In the genomic region with DNA sequence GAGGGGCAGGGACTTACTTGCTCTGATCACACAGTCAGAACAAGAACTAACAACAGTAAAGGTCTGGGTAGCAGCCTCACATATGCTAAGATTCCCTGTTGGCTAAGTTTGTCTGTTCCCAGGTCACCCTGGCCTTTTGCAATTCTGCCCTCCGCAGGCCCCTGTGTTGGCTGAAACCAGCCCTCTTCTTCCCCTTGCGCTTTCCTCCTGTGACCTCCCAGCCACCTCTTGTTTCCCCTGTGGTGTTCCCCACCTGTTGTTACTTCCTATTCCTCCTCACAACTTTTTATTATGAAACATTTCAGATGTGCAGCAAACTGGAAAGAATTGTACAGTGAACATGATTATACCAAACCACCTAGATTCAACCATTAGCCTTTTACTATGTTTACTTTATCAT, we compare ENCODE assay signal across 8 cellular contexts. TPM values are rescaled to one million over a fixed set of nuclear protein-coding genes. Genes with fewer than 3 reads are reported as not detected.
DNase-seq lines count a peak whose midpoint lies in the region; ATAC-seq, FAIRE-seq and TF ChIP-seq lines count a peak whose summit lies in the region.

No MANE protein-coding gene starts in this region.

- no peak overlapping the region for H3K4me3 ChIP-seq in HepG2 (replicated peaks in 1 of 3; ENCODE audit: insufficient read depth in 1 of 3, low read depth in 2 of 3, low read length in 3 of 3)

- TF ChIP-seq CTCF in RWPE1 (conservative IDR thresholded peaks at IDR 0.05; ENCODE audit: low read depth), result no peak
- peak; percentile 32 for TF ChIP-seq CTCF in HepG2 (CRISPR knock-in tag; IDR thresholded peaks at IDR 0.05)
- TF ChIP-seq CTCF in GM10266 (IDR thresholded peaks at IDR 0.05; ENCODE audit: control insufficient read depth, insufficient read depth, low read depth, missing control alignments), result no peak

- H3K4me1 ChIP-seq in HepG2 (ENCODE audit: insufficient read depth, low read length), result peaks cover 45% of the 10 kb centered on the region

- TF ChIP-seq RAD21 in HepG2 (CRISPR knock-in tag; IDR thresholded peaks at IDR 0.05), result no peak

- TF ChIP-seq EP300 in HepG2 (IDR thresholded peaks at IDR 0.05; ENCODE audit: low read depth in 2 of 2, low read length in 2 of 2), result no peak
- TF ChIP-seq EP300 in HepG2 (CRISPR knock-in tag; IDR thresholded peaks at IDR 0.05; ENCODE audit: borderline replicate concordance), result no peak

- no peaks in the 10 kb centered on the region for H3K36me3 ChIP-seq in HepG2 (replicated peaks in 1 of 2; ENCODE audit: control insufficient read depth in 1 of 2, insufficient read depth in 2 of 2, low read length in 2 of 2)

- no peak overlapping the region for H2AFZ ChIP-seq in HepG2 (ENCODE audit: low read length)

- no TSS peak for BruUV-seq in HepG2 (replicated peaks; lab: Mats Ljungman, UMichigan)

- in situ Hi-C loops in HepG2 (cut with HindIII; ENCODE audit: extremely low pct_ligation_motif_present, low pct_unique_long_range_greater_than_20kb), result no loop called here

- CTCF ChIA-PET in RWPE1 (lab: Yijun Ruan, JAX) (no interaction called here), HepG2 (lab: Yijun Ruan, JAX; ENCODE audit: low intra/inter-chr PET ratio, low total read pairs) (no interaction called here)

- no peak overlapping the region for H3K9ac ChIP-seq in HepG2 (ENCODE audit: insufficient read depth, low read depth, low read length)

- DNase-seq in GM12892 (ENCODE audit: insufficient read length), result no peak
- no peak for DNase-seq in RWPE1 (ENCODE audit: low spot score)
- DNase-seq in HepG2 (ENCODE audit: low spot score), result peak; percentile 32
- DNase-seq in activated CD8-positive, alpha-beta memory T cell treated with anti-CD3 and anti-CD28 coated beads, Interleukin-2, amount 50 U/mL, for 48 hours, result no peak
- no peak for DNase-seq in medulla oblongata (ENCODE audit: extremely low spot score)
- DNase-seq in NCI-H1048 (lab: John Stamatoyannopoulos, UW), result no peak
- DNase-seq in GM10266 (ENCODE audit: extremely low spot score), result no peak

- no peaks in the 10 kb centered on the region for H3K27me3 ChIP-seq in HepG2 (ENCODE audit: control insufficient read depth in 1 of 2, insufficient read depth in 2 of 2, low read length in 2 of 2)

- H4K20me1 ChIP-seq in HepG2 (ENCODE audit: insufficient read depth, low read length), result peaks cover 32% of the 10 kb centered on the region

- 0 out of 2 replicates have a peak overlapping the region, but pooled peaks have one; percentile 10 for H3K4me2 ChIP-seq in HepG2 (ENCODE audit: low read depth, low read length)

- TF ChIP-seq POLR2A in GM12892 (IDR thresholded peaks at IDR 0.05; ENCODE audit: low read depth, low read length) (no peak), HepG2 (IDR thresholded peaks at IDR 0.05; ENCODE audit: insufficient read depth in 1 of 2, low read depth in 2 of 2, low read length in 2 of 2) (no peak)

- intact Hi-C loops in HepG2 (cut with micrococcal nuclease; ENCODE audit: unreplicated experiment), result no loop called here

- 57% methylated on average over 2 of the region's 2 CpGs for WGBS in HepG2 (ENCODE audit: low lambda C conversion rate)

- peaks cover 50% of the 10 kb centered on the region for H3K79me2 ChIP-seq in HepG2 (ENCODE audit: insufficient read depth, low read length)

- ATAC-seq in HG02610 (IDR thresholded peaks at IDR 0.05; ENCODE audit: unreplicated experiment), result peak; percentile 30
- peak; percentile 88 for ATAC-seq in HepG2

- FAIRE-seq in GM12892 (lab: Jason Lieb, UNC), result peak; percentile 33
- FAIRE-seq in HepG2 (lab: Jason Lieb, UNC), result peak; percentile 70

- no peaks in the 10 kb centered on the region for H3K9me3 ChIP-seq in HepG2 (ENCODE audit: low read length)

- H3K27ac ChIP-seq in RWPE1 (peak overlapping the region; percentile 49), HepG2 (ENCODE audit: extremely low read length, insufficient read depth, low read length) (peak overlapping the region; percentile 4)

- POLR2A ChIA-PET in RWPE1 (lab: Yijun Ruan, JAX; ENCODE audit: low non-redundant PET) (no interaction called here), HepG2 (lab: Yijun Ruan, JAX) (no interaction called here)

TF ChIP-seq in HepG2, 621 proteins besides CTCF, POLR2A, EP300 and RAD21:
- 0 out of 2 replicates have a peak, but pooled peaks have one; percentile 12 for TF ChIP-seq STAG1 (CRISPR knock-in tag; IDR thresholded peaks at IDR 0.05)
- no peak for TF ChIP-seq ZNF33A (CRISPR knock-in tag; IDR thresholded peaks at IDR 0.05; ENCODE audit: borderline replicate concordance)

RNA-seq across cellular contexts. Expression of a gene that starts 23.4 kb away (rescaled TPM):
- 37.5 TPM for polyA plus RNA-seq in GM12892 (2012; ENCODE audit: missing spikeins)
- 14.5 and 16.6 TPM in 2 replicates for total RNA-seq in HepG2 (2016; rRNA removed; fragmentation: Illumina TruSeq; extraction: Trizol)
- 11.7 and 13.0 TPM in 2 replicates for total RNA-seq in HepG2 (2016; cell fraction: cytosol; rRNA removed; fragmentation: Illumina TruSeq; extraction: Trizol; ENCODE audit: low read depth)
- total RNA-seq in HepG2 (2016; cell fraction: insoluble cytoplasmic fraction; rRNA removed; fragmentation: Illumina TruSeq; extraction: Trizol), result 11.8 and 16.6 TPM in 2 replicates
- total RNA-seq in HepG2 (2016; cell fraction: membrane; rRNA removed; fragmentation: Illumina TruSeq; extraction: Trizol), result 26.9 and 28.5 TPM in 2 replicates
- total RNA-seq in HepG2 (2016; cell fraction: nucleus; rRNA removed; fragmentation: Illumina TruSeq; extraction: Trizol), result 15.3 TPM in 2 replicates
- polyA plus RNA-seq in HepG2 (2011; rRNA removed), result 34.0 and 40.1 TPM in 2 replicates
- polyA plus RNA-seq in HepG2 (2011; cell fraction: cytosol; rRNA removed), result 28.8 and 30.9 TPM in 2 replicates
- 60.6 and 63.0 TPM in 2 replicates for polyA plus RNA-seq in HepG2 (2011; cell fraction: nucleus; rRNA removed)
- polyA plus RNA-seq in HepG2 (2012), result 17.3 and 31.0 TPM in 2 replicates
- 13.8 and 14.2 TPM in 2 replicates for polyA plus RNA-seq in HepG2 (2016; cell fraction: cytosol; fragmentation: Illumina TruSeq; extraction: Trizol; ENCODE audit: low read depth)
- polyA plus RNA-seq in HepG2 (2016; cell fraction: insoluble cytoplasmic fraction; fragmentation: Illumina TruSeq; extraction: Trizol; ENCODE audit: low read depth), result 17.8 and 22.4 TPM in 2 replicates
- polyA plus RNA-seq in HepG2 (2016; cell fraction: membrane; fragmentation: Illumina TruSeq; extraction: Trizol; ENCODE audit: low read depth), result 32.7 and 35.8 TPM in 2 replicates
- 41.1 and 43.4 TPM in 2 replicates for polyA plus RNA-seq in HepG2 (2016; cell fraction: nucleus; fragmentation: Illumina TruSeq; extraction: Trizol; ENCODE audit: insufficient read depth, low read depth)
- polyA minus RNA-seq in HepG2 (2011; rRNA and poly(A)+ RNA removed; ENCODE audit: low replicate concordance), result 50.0 and 68.4 TPM in 2 replicates
- polyA minus RNA-seq in HepG2 (2011; cell fraction: cytosol; rRNA and poly(A)+ RNA removed), result 15.6 and 16.3 TPM in 2 replicates
- polyA minus RNA-seq in HepG2 (2011; cell fraction: nucleus; rRNA and poly(A)+ RNA removed), result 24.2 and 25.9 TPM in 2 replicates
